Comparison of ENCODE assay signal across 9 cellular contexts in genomic region chr6:104325341-104326172, GRCh38.
DNase-seq lines count a peak whose midpoint lies in the region; ATAC-seq and TF ChIP-seq lines count a peak whose summit lies in the region.
"Had no signal": no experiment of that assay in that cellular context is flagged by ENCODE, and none has a peak within 500 bp of the region (broad histone marks: within the 10 kb centered on the region; RNA-seq: fewer than 3 reads in every experiment).

No MANE protein-coding gene starts in this region.

- WGBS in esophagus squamous epithelium, 2 donors, result 18 to 21% methylated on average over 9 of the region's 9 CpGs
- 27 to 40% (median 32%) methylated on average over 9 of the region's 9 CpGs for WGBS in spleen, 5 donors

- intact Hi-C loops in Panc1 (cut with micrococcal nuclease; ENCODE audit: unreplicated experiment) (loop anchor here (10.0 kb wide), 1 partner anchor 531 kb away; no protein-coding TSS in a partner anchor), esophagus squamous epithelium (cut with DNase I) (no loop called here), spleen (cut with DNase I; ENCODE audit: low total_unique reads) (no loop called here)

- H3K27me3 ChIP-seq in Panc1 (ENCODE audit: control insufficient read depth, insufficient read depth, low read length) (no peaks in the 10 kb centered on the region), esophagus squamous epithelium (no peaks in the 10 kb centered on the region), spleen (replicated peaks in 1 of 7) (no peaks in the 10 kb centered on the region)
- H3K27me3 ChIP-seq: SJSA1 had no signal

- no peaks in the 10 kb centered on the region for H3K9me3 ChIP-seq in Panc1 (ENCODE audit: control insufficient read depth, insufficient read depth, low read depth, low read length)
- no peaks in the 10 kb centered on the region for H3K9me3 ChIP-seq in esophagus squamous epithelium
- H3K9me3 ChIP-seq in spleen, result no peaks in the 10 kb centered on the region
- H3K9me3 ChIP-seq: SJSA1 had no signal

- in situ Hi-C loops in Panc1 (cut with HindIII; ENCODE audit: low pct_unique_long_range_greater_than_20kb, low sequenced_read_pairs), result no loop called here

- H3K4me1 ChIP-seq in Panc1 (ENCODE audit: control insufficient read depth, insufficient read depth, low read length) (no peaks in the 10 kb centered on the region), esophagus squamous epithelium (peaks cover 0 to 5% (median 0%) of the 10 kb centered on the region in 3 donors), spleen (peaks cover 0 to 4% (median 0%) of the 10 kb centered on the region in 6 donors)
- H3K4me1 ChIP-seq: SJSA1 had no signal

- BruUV-seq in Panc1 (replicated peaks; lab: Mats Ljungman, UMichigan), result no TSS peak

- POLR2A ChIA-PET in Panc1 (lab: Charles Lee), result no interaction called here

- H3K36me3 ChIP-seq in Panc1 (ENCODE audit: control insufficient read depth, insufficient read depth, low read length) (no peaks in the 10 kb centered on the region), esophagus squamous epithelium (no peaks in the 10 kb centered on the region), spleen (no peaks in the 10 kb centered on the region)
- H3K36me3 ChIP-seq: SJSA1 had no signal

- H3K27ac ChIP-seq in Panc1 (ENCODE audit: low read length) (no peak overlapping the region), esophagus squamous epithelium (no peak overlapping the region), spleen (no peak overlapping the region)
- H3K27ac ChIP-seq: SJSA1 had no signal

- no peak for TF ChIP-seq POLR2A in esophagus squamous epithelium (IDR thresholded peaks at IDR 0.05)
- no peak for TF ChIP-seq POLR2A in spleen (IDR thresholded peaks at IDR 0.05)

- ATAC-seq in HG03159 (IDR thresholded peaks at IDR 0.05; ENCODE audit: unreplicated experiment), result peak; percentile 40
- no peak for ATAC-seq in Panc1
- no peak for ATAC-seq in stimulated activated naive CD8-positive, alpha-beta T cell treated with anti-CD3 and anti-CD28 coated beads, Interleukin-15, Interleukin-2, amounts not matched to agents 100 U/mL and 50 U/mL, for 24 hours

- DNase-seq in EL (peak; percentile 28), Panc1 (ENCODE audit: low read depth, low spot score) (no peak), esophagus squamous epithelium (lab: John Stamatoyannopoulos, UW) (no peak), spleen (no peak)
- DNase-seq in effector CD8-positive, alpha-beta T cell (lab: John Stamatoyannopoulos, UW), result no peak
- DNase-seq in stimulated activated naive CD8-positive, alpha-beta T cell treated with anti-CD3 and anti-CD28 coated beads, Interleukin-15, Interleukin-2, amounts not matched to agents 100 U/mL and 50 U/mL, for 24 hours, result no peak
- no peak for DNase-seq in activated CD4-positive, CD25-positive, alpha-beta regulatory T cell (lab: John Stamatoyannopoulos, UW)

- CTCF ChIA-PET in Panc1 (lab: Charles Lee), result interaction anchor here (0.7 kb wide), 1 partner anchor 270 kb away, joined by 3 read pairs; no protein-coding TSS in a partner anchor

- H3K4me3 ChIP-seq in Panc1 (ENCODE audit: low read depth in 2 of 2, low read length in 2 of 2) (no peak overlapping the region), esophagus squamous epithelium (no peak overlapping the region), spleen (no peak overlapping the region)
- H3K4me3 ChIP-seq: SJSA1 had no signal

- TF ChIP-seq CTCF in Panc1 (IDR thresholded peaks at IDR 0.05) (peak; percentile 80), esophagus squamous epithelium (IDR thresholded peaks at IDR 0.05) (peak in 4 of 6 experiments; percentile 26 to 43 (median 38)), spleen (IDR thresholded peaks at IDR 0.05 in 8 of 11, conservative IDR thresholded peaks at IDR 0.05 in 3 of 11) (peak in 9 of 11 experiments; percentile 8 to 45 (median 38))
